ENCODE assay signal across 2 cellular contexts in genomic region chr11:61538636-61538961, GRCh38.
TF ChIP-seq lines count a peak whose summit lies in the region.

No MANE protein-coding gene starts in this region.

TF ChIP-seq in IMR-90, 13 proteins besides CTCF, POLR2A, EP300 and RAD21:
- TF ChIP-seq CHD1 (IDR thresholded peaks at IDR 0.05; ENCODE audit: low read depth, low read length): no peak
- no peak for TF ChIP-seq BHLHE40 (IDR thresholded peaks at IDR 0.05; ENCODE audit: low read depth, low read length)
TF ChIP-seq in IMR-90: peak in this region for 0.

TF ChIP-seq in H1, 55 proteins besides CTCF, POLR2A, EP300 and RAD21:
- TF ChIP-seq EGR1 (IDR thresholded peaks at IDR 0.05; ENCODE audit: borderline replicate concordance, low read depth, low read length) (no peak), JUN (IDR thresholded peaks at IDR 0.05; ENCODE audit: low read depth, low read length) (no peak), PHF8 (conservative IDR thresholded peaks at IDR 0.05; ENCODE audit: low read depth, low read length) (no peak), NRF1 (IDR thresholded peaks at IDR 0.05; ENCODE audit: low read depth, low read length) (no peak), SIN3A (conservative IDR thresholded peaks at IDR 0.05 in 1 of 2, IDR thresholded peaks at IDR 0.05 in 1 of 2; ENCODE audit: low read depth in 1 of 2, low read length in 2 of 2) (no peak), EZH2 (IDR thresholded peaks at IDR 0.05; ENCODE audit: low read depth, low read length, severe bottlenecking) (no peak), TEAD4 (IDR thresholded peaks at IDR 0.05; ENCODE audit: low read depth, low read length) (no peak), CHD1 (IDR thresholded peaks at IDR 0.05; ENCODE audit: low read depth, low read length) (no peak), KDM4A (IDR thresholded peaks at IDR 0.05; ENCODE audit: low read depth, low read length, severe bottlenecking) (no peak), YY1 (IDR thresholded peaks at IDR 0.05; ENCODE audit: low read depth, low read length) (no peak), CREB1 (IDR thresholded peaks at IDR 0.05) (no peak), RBBP5 (IDR thresholded peaks at IDR 0.05; ENCODE audit: borderline replicate concordance, low read depth, low read length) (no peak), ATF2 (IDR thresholded peaks at IDR 0.05; ENCODE audit: low read length) (no peak), SIRT6 (IDR thresholded peaks at IDR 0.05; ENCODE audit: low read length) (no peak), CHD2 (IDR thresholded peaks at IDR 0.05; ENCODE audit: low read length) (no peak), SP4 (IDR thresholded peaks at IDR 0.05; ENCODE audit: low read length) (no peak), E2F6 (IDR thresholded peaks at IDR 0.05) (no peak), TAF1 (IDR thresholded peaks at IDR 0.05; ENCODE audit: low read depth, low read length) (no peak), SRF (IDR thresholded peaks at IDR 0.05; ENCODE audit: low read depth, low read length) (no peak), POLR2AphosphoS5 (IDR thresholded peaks at IDR 0.05; ENCODE audit: low read depth, low read length) (no peak)
